ENCODE assay signal across 28 cellular contexts in the genomic region with DNA sequence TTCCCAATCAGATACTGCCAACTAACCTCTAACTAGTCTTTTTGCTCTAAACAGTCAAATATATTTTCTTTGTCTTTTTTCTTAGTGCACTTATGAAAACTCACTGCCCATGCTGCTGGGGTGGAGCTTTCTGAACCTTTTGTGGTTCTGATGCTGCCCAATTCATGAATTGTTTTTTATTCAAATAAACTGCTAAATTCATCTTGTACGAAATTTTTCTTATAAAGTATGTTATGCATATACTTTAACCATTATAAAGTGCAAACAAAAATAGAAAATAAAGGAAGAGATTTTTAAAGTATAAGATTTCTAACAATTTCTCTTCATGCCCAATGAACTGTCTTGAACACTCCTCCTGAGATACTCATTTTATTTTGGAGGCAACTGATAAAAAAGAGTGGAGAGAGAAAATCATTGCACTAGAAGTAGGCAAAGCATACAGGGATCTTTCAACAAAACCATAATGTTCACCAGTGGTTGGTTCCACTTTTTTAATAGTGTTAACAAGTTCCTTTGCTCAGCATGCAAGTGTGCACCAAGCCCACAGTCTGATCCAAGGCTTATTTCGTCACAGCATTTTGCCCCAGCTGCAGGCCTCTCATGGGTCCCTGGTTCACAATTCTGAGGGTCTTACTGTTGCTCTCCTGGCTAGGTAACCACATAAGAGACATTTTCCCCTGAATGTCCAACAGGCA. TPM values are rescaled to one million over a fixed set of nuclear protein-coding genes. Genes with fewer than 3 reads are reported as not detected.
DNase-seq lines count a peak whose midpoint lies in the region; ATAC-seq lines count a peak whose summit lies in the region.
"Had no signal": no experiment of that assay in that cellular context is flagged by ENCODE, and none has a peak within 500 bp of the region (broad histone marks: within the 10 kb centered on the region; RNA-seq: fewer than 3 reads in every experiment).

No MANE protein-coding gene starts in this region.

- DNase-seq in SIG-M5 treated with dmso at 0.1 percent for 504 hours (lab: John Stamatoyannopoulos, UW; ENCODE audit: unreplicated experiment): peak; percentile 47
- DNase-seq in SIG-M5 (lab: John Stamatoyannopoulos, UW): no peak
- peak; percentile 31 for DNase-seq in GF-D8 (lab: John Stamatoyannopoulos, UW)
- peak; percentile 54 for DNase-seq in NOMO-1 treated with dmso at 0.1 percent for 144 hours (lab: John Stamatoyannopoulos, UW; ENCODE audit: unreplicated experiment)
- DNase-seq in immature natural killer cell: no peak
- no peak for DNase-seq in HuH-7.5 (ENCODE audit: low spot score)
- no peak for DNase-seq in hippocampal formation (lab: John Stamatoyannopoulos, UW)
- DNase-seq: activated CD4-positive, alpha-beta T cell treated with anti-CD3 and anti-CD28 coated beads for 4 hours; activated naive CD4-positive, alpha-beta T cell treated with Interleukin-2 at 50 U/mL for 16 hours; activated T-cell treated with anti-CD3 and anti-CD28 coated beads, Interleukin-2, amount 50 U/mL, for 48 hours; aorta; CD4-positive, CD25-positive, alpha-beta regulatory T cell; GM23248; left cardiac atrium; mucosa of descending colon; NCI-H1105 treated with DMSO at 0.1 percent for 48 hours; NCI-H1930; NCI-H526 treated with DMSO at 0.1 percent for 48 hours; posterior cingulate gyrus; right lobe of liver; stimulated activated CD4-positive, alpha-beta T cell treated with anti-CD3 and anti-CD28 coated beads, Interleukin-12 subunit alpha, Interleukin-12 subunit beta, amount 100 ng/mL, for 4 hours; stimulated activated CD4-positive, alpha-beta T cell treated with anti-CD3 and anti-CD28 coated beads, Interleukin-4, amount 100 ng/mL, for 4 hours; substantia nigra had no signal

- H3K27ac Mint-ChIP-seq in immature natural killer cell: peak overlapping the region in 5 of 6 donors; percentile 4 to 75 (median 52)
- H3K27ac Mint-ChIP-seq: CD4-positive, CD25-positive, alpha-beta regulatory T cell; stimulated activated memory B cell treated with anti-CD40 and anti-IgM and Interleukin-4, amounts not matched to agents 10 μg/mL and 1 μg/mL and 100 μg/mL, for 72 hours had no signal

- no peak overlapping the region for H3K4me3 Mint-ChIP-seq in immature natural killer cell
- H3K4me3 Mint-ChIP-seq: CD4-positive, CD25-positive, alpha-beta regulatory T cell; neural crest cell; stimulated activated memory B cell treated with anti-CD40 and anti-IgM and Interleukin-4, amounts not matched to agents 10 μg/mL and 1 μg/mL and 100 μg/mL, for 72 hours had no signal

- no peak for ATAC-seq in GM21515 (IDR thresholded peaks at IDR 0.05; ENCODE audit: unreplicated experiment)
- ATAC-seq: HepG2; left cardiac atrium; stimulated activated memory B cell treated with anti-CD40 and anti-IgM and Interleukin-4, amounts not matched to agents 10 μg/mL and 1 μg/mL and 100 μg/mL, for 72 hours had no signal

- no peaks in the 10 kb centered on the region for H3K9me3 Mint-ChIP-seq in immature natural killer cell
- H3K9me3 Mint-ChIP-seq: CD4-positive, CD25-positive, alpha-beta regulatory T cell; neural crest cell; stimulated activated memory B cell treated with anti-CD40 and anti-IgM and Interleukin-4, amounts not matched to agents 10 μg/mL and 1 μg/mL and 100 μg/mL, for 72 hours had no signal

- H3K27me3 Mint-ChIP-seq in immature natural killer cell (ENCODE audit: low read depth in 3 of 3): no peaks in the 10 kb centered on the region
- H3K27me3 Mint-ChIP-seq: CD4-positive, CD25-positive, alpha-beta regulatory T cell; stimulated activated memory B cell treated with anti-CD40 and anti-IgM and Interleukin-4, amounts not matched to agents 10 μg/mL and 1 μg/mL and 100 μg/mL, for 72 hours had no signal

- H3K36me3 Mint-ChIP-seq in immature natural killer cell: peaks cover 0 to 8% (median 3%) of the 10 kb centered on the region in 3 donors
- H3K36me3 Mint-ChIP-seq: CD4-positive, CD25-positive, alpha-beta regulatory T cell; stimulated activated memory B cell treated with anti-CD40 and anti-IgM and Interleukin-4, amounts not matched to agents 10 μg/mL and 1 μg/mL and 100 μg/mL, for 72 hours had no signal

- H3K4me1 Mint-ChIP-seq in immature natural killer cell: peaks cover 47 to 77% of the 10 kb centered on the region in 2 donors
- H3K4me1 Mint-ChIP-seq: neural crest cell; stimulated activated memory B cell treated with anti-CD40 and anti-IgM and Interleukin-4, amounts not matched to agents 10 μg/mL and 1 μg/mL and 100 μg/mL, for 72 hours had no signal

RNA-seq across cellular contexts. Expression of gene FYB1, which starts 6.2 kb away (rescaled TPM):
- 100 to 1,000 TPM in 1 of 3 donors, 10 to 100 TPM in 2; 50.6 to 205 (median 80.2) TPM for polyA plus RNA-seq in immature natural killer cell
- polyA plus RNA-seq: cardiac muscle cell had no signal

Comparison
In these comparisons a context has a peak if more than half of its experiments do, and no peak if none do; other contexts are left out.
1. DNase-seq: peak in SIG-M5 treated with dmso at 0.1 percent for 504 hours (single experiment), GF-D8 (single experiment) and NOMO-1 treated with dmso at 0.1 percent for 144 hours (single experiment); none in SIG-M5 (single experiment), immature natural killer cell (0 of 3), HuH-7.5 (single experiment) and hippocampal formation (0 of 2).